ENCODE assay signal across 1 cellular context in genomic region chr21:42865361-42866160, GRCh38.
TF ChIP-seq lines count a peak whose summit lies in the region.

No MANE protein-coding gene starts in this region.

TF ChIP-seq in K562, 482 proteins besides CTCF, POLR2A, EP300 and RAD21:
- no peak for TF ChIP-seq SUPT5H (IDR thresholded peaks at IDR 0.05)
- TF ChIP-seq RBFOX2 (IDR thresholded peaks at IDR 0.05; ENCODE audit: low read depth, low read length): peak; percentile 47
- TF ChIP-seq POLR2G (IDR thresholded peaks at IDR 0.05; ENCODE audit: low read depth, low read length): peak; percentile 50
- TF ChIP-seq CBFB (CRISPR knock-in tag; IDR thresholded peaks at IDR 0.05): no peak
